ENCODE assay signal across 16 cellular contexts in genomic region chr17:16171613-16172012, GRCh38. TPM values are rescaled to one million over a fixed set of nuclear protein-coding genes. Genes with fewer than 3 reads are reported as not detected.
DNase-seq lines count a peak whose midpoint lies in the region; ATAC-seq and TF ChIP-seq lines count a peak whose summit lies in the region.
"Had no signal": no experiment of that assay in that cellular context is flagged by ENCODE, and none has a peak within 500 bp of the region (broad histone marks: within the 10 kb centered on the region; RNA-seq: fewer than 3 reads in every experiment).

No MANE protein-coding gene starts in this region.

- DNase-seq in IMR-90 (peak; percentile 47), SK-N-MC (ENCODE audit: low read depth, low spot score) (no peak), left lung (peak in 1 of 2 donors; percentile 49), NOMO-1 (lab: John Stamatoyannopoulos, UW; ENCODE audit: unreplicated experiment in 2 of 2) (no peak), DMS 273 (lab: John Stamatoyannopoulos, UW; ENCODE audit: unreplicated experiment) (no peak)
- no peak for DNase-seq in stimulated activated CD8-positive, alpha-beta memory T cell treated with anti-CD3 and anti-CD28 coated beads, Interleukin-4, amount 100 ng/mL, for 48 hours
- DNase-seq: activated B cell treated with CpG ODN at 0.5 μM for 24 hours; gastrocnemius medialis; islet precursor cell; MV-4-11; stimulated activated CD4-positive, alpha-beta T cell treated with anti-CD3 and anti-CD28 coated beads, Interleukin-4, amount 100 ng/mL, for 1 hour had no signal

- H3K36me3 ChIP-seq in IMR-90 (ENCODE audit: control insufficient read depth, insufficient read depth, low read length) = peaks cover 8% of the 10 kb centered on the region; the same call in 1 of the 2 replicates
- H3K36me3 ChIP-seq in SK-N-MC (ENCODE audit: insufficient read depth, low read length) = peaks cover 16% of the 10 kb centered on the region
- peaks cover 0 to 37% of the 10 kb centered on the region in 2 donors for H3K36me3 ChIP-seq in left lung

- H3K4ac ChIP-seq in IMR-90 (ENCODE audit: low read depth, low read length) = no peak overlapping the region

- no peak overlapping the region for H4K91ac ChIP-seq in IMR-90 (ENCODE audit: insufficient read depth, low read depth, low read length)

- no peak overlapping the region for H3K9ac ChIP-seq in IMR-90 (ENCODE audit: low read depth, low read length)
- peak overlapping the region; percentile 10 for H3K9ac ChIP-seq in SK-N-MC (ENCODE audit: insufficient read length)
- H3K9ac ChIP-seq: BLaER1 had no signal

- no peak overlapping the region for H2AFZ ChIP-seq in IMR-90 (replicated peaks; ENCODE audit: low read length, poor library complexity)

- 0 out of 2 replicates have a peak, but pooled peaks cover 2% of the 10 kb centered on the region for H3K9me1 ChIP-seq in IMR-90 (ENCODE audit: insufficient read depth, low read length)

- H4K8ac ChIP-seq in IMR-90 (ENCODE audit: low read depth in 2 of 2, low read length in 2 of 2) = no peak overlapping the region

- H3K27me3 ChIP-seq in IMR-90 (ENCODE audit: control insufficient read depth, insufficient read depth, low read length) (no peaks in the 10 kb centered on the region), left lung (no peaks in the 10 kb centered on the region)
- H3K27me3 ChIP-seq: BLaER1, gastrocnemius medialis had no signal

- peaks cover 13 to 43% of the 10 kb centered on the region in 2 experiments for H3K79me1 ChIP-seq in IMR-90 (ENCODE audit: low read depth in 1 of 2, low read length in 2 of 2)

- no peak overlapping the region for H4K5ac ChIP-seq in IMR-90 (ENCODE audit: low read depth, low read length)

- no peak for TF ChIP-seq RAD21 in IMR-90 (IDR thresholded peaks at IDR 0.05; ENCODE audit: low read length)

- peaks cover 23% of the 10 kb centered on the region; the same call in 1 of the 2 replicates for H4K20me1 ChIP-seq in IMR-90 (ENCODE audit: insufficient read depth, low read length)

- H2BK5ac ChIP-seq in IMR-90 (ENCODE audit: low read depth, low read length, poor library complexity, severe bottlenecking) = no peak overlapping the region

- no TSS peak for BruUV-seq in IMR-90 (replicated peaks; lab: Mats Ljungman, UMichigan)

- H3K23ac ChIP-seq in IMR-90 (ENCODE audit: low read depth, low read length) = no peak overlapping the region

- H2BK20ac ChIP-seq in IMR-90 (ENCODE audit: low read depth, low read length) = no peak overlapping the region

- no peak for TF ChIP-seq CTCF in C4-2B (conservative IDR thresholded peaks at IDR 0.05)
- no peak for TF ChIP-seq CTCF in IMR-90 (conservative IDR thresholded peaks at IDR 0.05; ENCODE audit: low read depth, low read length)
- no peak for TF ChIP-seq CTCF in left lung (IDR thresholded peaks at IDR 0.05)

- POLR2A ChIA-PET in IMR-90 (lab: Charles Lee; ENCODE audit: unreplicated experiment) = no interaction called here

- in situ Hi-C loops in IMR-90 (cut with MboI; ENCODE audit: low sequenced_read_pairs) = no loop called here

- ATAC-seq in IMR-90 (ENCODE audit: low read depth) = no peak
- ATAC-seq in left lung = peak; percentile 98
- no peak for ATAC-seq in HG03045 (IDR thresholded peaks at IDR 0.05; ENCODE audit: unreplicated experiment)
- ATAC-seq: gastrocnemius medialis; SK-N-SH treated with all-trans-retinoic acid at 6 μM for 48 hours; stimulated activated memory B cell treated with anti-CD40 and anti-IgM and Interleukin-4, amounts not matched to agents 10 μg/mL and 1 μg/mL and 100 μg/mL, for 72 hours had no signal

- no peak overlapping the region for H2BK15ac ChIP-seq in IMR-90 (ENCODE audit: low read depth, low read length)

- H3K4me2 ChIP-seq in IMR-90 (ENCODE audit: low read depth, low read length) = no peak overlapping the region
- H3K4me2 ChIP-seq: BLaER1 had no signal

- no peak overlapping the region for H2AK5ac ChIP-seq in IMR-90 (ENCODE audit: low read depth, low read length)

- no peaks in the 10 kb centered on the region for H3K4me1 ChIP-seq in IMR-90 (ENCODE audit: control insufficient read depth, insufficient read depth, low read length)
- peaks cover 3 to 6% of the 10 kb centered on the region in 2 donors for H3K4me1 ChIP-seq in left lung
- H3K4me1 ChIP-seq: BLaER1, gastrocnemius medialis had no signal

- H3K56ac ChIP-seq in IMR-90 (ENCODE audit: extremely low read depth, insufficient read depth, low read length) = no peak overlapping the region

- dilution Hi-C loops in IMR-90 (cut with HindIII; ENCODE audit: low sequenced_read_pairs, unreplicated experiment) = no loop called here

- no peak for TF ChIP-seq POLR2A in IMR-90 (IDR thresholded peaks at IDR 0.05; ENCODE audit: low read depth, low read length)

- no peak overlapping the region for H3K14ac ChIP-seq in IMR-90 (replicated peaks; ENCODE audit: low read depth, low read length)

- CTCF ChIA-PET in IMR-90 (lab: Yijun Ruan, JAX) = no interaction called here

- no peak overlapping the region for H3K4me3 ChIP-seq in IMR-90 (ENCODE audit: insufficient read depth, low read depth, low read length)
- no peak overlapping the region for H3K4me3 ChIP-seq in SK-N-MC
- no peak overlapping the region for H3K4me3 ChIP-seq in left lung
- H3K4me3 ChIP-seq: BLaER1, gastrocnemius medialis had no signal

- WGBS in IMR-90 (ENCODE audit: extremely low coverage in 2 of 2, insufficient read length in 1 of 2), 2 experiments = 70% methylated on average over 3 of the region's 7 CpGs; no CpG with 5 or more reads in 1 of the 2 experiments

- intact Hi-C loops in IMR-90 (cut with micrococcal nuclease) (no loop called here), left lung (cut with DNase I) (no loop called here)

- peak overlapping the region; percentile 7; the same call in 1 of the 2 replicates for H3K27ac ChIP-seq in C4-2B
- no peak overlapping the region for H3K27ac ChIP-seq in IMR-90 (ENCODE audit: insufficient read depth, low read length)
- peak overlapping the region; percentile 54; the same call in 1 of the 2 replicates for H3K27ac ChIP-seq in SK-N-MC
- no peak overlapping the region for H3K27ac ChIP-seq in left lung
- H3K27ac ChIP-seq: BLaER1, gastrocnemius medialis had no signal

- H2AK9ac ChIP-seq in IMR-90 (replicated peaks; ENCODE audit: low read depth, low read length, poor library complexity) = no peak overlapping the region

- H2BK120ac ChIP-seq in IMR-90 (ENCODE audit: low read depth, low read length) = no peak overlapping the region

- H3K18ac ChIP-seq in IMR-90 (ENCODE audit: low read depth, low read length) = no peak overlapping the region

- no peaks in the 10 kb centered on the region for H3K9me3 ChIP-seq in IMR-90 (ENCODE audit: control insufficient read depth, insufficient read depth, low read length)
- no peaks in the 10 kb centered on the region for H3K9me3 ChIP-seq in SK-N-MC (ENCODE audit: low read depth, low read length)
- H3K9me3 ChIP-seq in left lung = no peaks in the 10 kb centered on the region
- H3K9me3 ChIP-seq: BLaER1, gastrocnemius medialis had no signal

TF ChIP-seq in IMR-90, 13 proteins besides CTCF, POLR2A, EP300 and RAD21:
- TF ChIP-seq USF2 (IDR thresholded peaks at IDR 0.05; ENCODE audit: low read depth, low read length) (no peak), CHD1 (IDR thresholded peaks at IDR 0.05; ENCODE audit: low read depth, low read length) (no peak), NFE2L2 (IDR thresholded peaks at IDR 0.05; ENCODE audit: low read depth, low read length) (no peak), MAZ (IDR thresholded peaks at IDR 0.05; ENCODE audit: borderline replicate concordance, low read depth, low read length) (no peak), RCOR1 (IDR thresholded peaks at IDR 0.05; ENCODE audit: insufficient replicate concordance, low read length) (no peak), MAFK (IDR thresholded peaks at IDR 0.05; ENCODE audit: low read depth, low read length) (no peak), RFX5 (IDR thresholded peaks at IDR 0.05; ENCODE audit: low read depth, low read length) (no peak), MXI1 (IDR thresholded peaks at IDR 0.05; ENCODE audit: borderline replicate concordance, low read depth, low read length) (no peak), BHLHE40 (IDR thresholded peaks at IDR 0.05; ENCODE audit: low read depth, low read length) (no peak), FOS (IDR thresholded peaks at IDR 0.05; ENCODE audit: low read depth, low read length) (no peak), SMC3 (IDR thresholded peaks at IDR 0.05; ENCODE audit: low read depth, low read length) (no peak), CEBPB (IDR thresholded peaks at IDR 0.05; ENCODE audit: low read depth, low read length) (no peak), ELK1 (IDR thresholded peaks at IDR 0.05; ENCODE audit: borderline replicate concordance, low read depth, low read length) (no peak)

RNA-seq across cellular contexts. Expression of gene NCOR1, which starts 43.7 kb away (rescaled TPM):
- 78.0 and 80.3 TPM in 2 replicates for total RNA-seq in IMR-90 (2012; rRNA removed)
- 54.5 and 56.5 TPM in 2 replicates for polyA plus RNA-seq in IMR-90 (2012; rRNA removed)
- 26.7 and 39.9 TPM in 2 replicates for polyA plus RNA-seq in IMR-90 (2012; cell fraction: cytosol; rRNA removed)
- 54.3 and 72.4 TPM in 2 replicates for polyA plus RNA-seq in IMR-90 (2012; cell fraction: nucleus; rRNA removed; ENCODE audit: low replicate concordance)
- total RNA-seq in left lung = 100 to 1,000 TPM; 116 to 139 TPM

RNA-seq across cellular contexts. Expression of gene PIGL, which starts 45.4 kb away (rescaled TPM):
- total RNA-seq in IMR-90 (2012; rRNA removed) (17.5 and 17.9 TPM in 2 replicates), left lung (10 to 100 TPM; 15.9 to 27.9 TPM)
- 25.3 and 29.5 TPM in 2 replicates for polyA plus RNA-seq in IMR-90 (2012; rRNA removed)
- 6.8 and 10.2 TPM in 2 replicates for polyA plus RNA-seq in IMR-90 (2012; cell fraction: cytosol; rRNA removed)
- polyA plus RNA-seq in IMR-90 (2012; cell fraction: nucleus; rRNA removed; ENCODE audit: low replicate concordance) = 205 and 279 TPM in 2 replicates

Comparison
In these comparisons a context has a peak if more than half of its experiments do, and no peak if none do; other contexts are left out.
1. H3K27ac ChIP-seq: peak in C4-2B (single experiment) and SK-N-MC (single experiment); none in IMR-90 (single experiment) and left lung (0 of 2).